ENCODE assay signal across 8 cellular contexts in genomic region chr2:241391892-241392665, GRCh38. TPM values are rescaled to one million over a fixed set of nuclear protein-coding genes. Genes with fewer than 3 reads are reported as not detected.
DNase-seq lines count a peak whose midpoint lies in the region; ATAC-seq, FAIRE-seq and TF ChIP-seq lines count a peak whose summit lies in the region.

No MANE protein-coding gene starts in this region.

- H3K4me1 Mint-ChIP-seq in astrocyte (ENCODE audit: low read depth, unreplicated experiment): peaks cover 3% of the 10 kb centered on the region
- peaks cover 11% of the 10 kb centered on the region for H3K4me1 Mint-ChIP-seq in activated CD4-positive, alpha-beta memory T cell treated with anti-CD3 and anti-CD28 coated beads for 36 hours (ENCODE audit: low read depth)

- H3K36me3 ChIP-seq in astrocyte (ENCODE audit: insufficient read depth, low read length): peaks cover 5% of the 10 kb centered on the region

- H2AFZ ChIP-seq in astrocyte (ENCODE audit: low read depth, low read length): no peak overlapping the region

- TF ChIP-seq CTCF in D721Med (IDR thresholded peaks at IDR 0.05; ENCODE audit: insufficient read depth, missing control alignments): peak; percentile 26
- TF ChIP-seq CTCF in HL-60 (IDR thresholded peaks at IDR 0.05; ENCODE audit: insufficient read depth, low read length): peak; percentile 24
- peak; percentile 18 for TF ChIP-seq CTCF in astrocyte (IDR thresholded peaks at IDR 0.05; ENCODE audit: insufficient read depth, low read depth, low read length)

- H3K4me2 ChIP-seq in astrocyte (ENCODE audit: low read length): no peak overlapping the region

- ATAC-seq in GM18907 (IDR thresholded peaks at IDR 0.05; ENCODE audit: unreplicated experiment) (no peak), GM21825 (IDR thresholded peaks at IDR 0.05; ENCODE audit: unreplicated experiment) (no peak)

- H3K79me2 ChIP-seq in astrocyte (ENCODE audit: insufficient read depth, low read length): peaks cover 5% of the 10 kb centered on the region

- H3K9me3 Mint-ChIP-seq in astrocyte (ENCODE audit: unreplicated experiment): peaks cover 3% of the 10 kb centered on the region
- no peaks in the 10 kb centered on the region for H3K9me3 Mint-ChIP-seq in activated CD4-positive, alpha-beta memory T cell treated with anti-CD3 and anti-CD28 coated beads for 36 hours

- no peak overlapping the region for H3K27ac Mint-ChIP-seq in astrocyte (ENCODE audit: unreplicated experiment)
- H3K27ac Mint-ChIP-seq in activated CD4-positive, alpha-beta memory T cell treated with anti-CD3 and anti-CD28 coated beads for 36 hours: no peak overlapping the region

- H3K9me3 ChIP-seq in astrocyte (ENCODE audit: insufficient read depth, low read depth, low read length): no peaks in the 10 kb centered on the region

- POLR2A ChIA-PET in activated CD4-positive, alpha-beta memory T cell treated with anti-CD3 and anti-CD28 coated beads for 36 hours (lab: Charles Lee): interaction anchor here (0.7 kb wide), 1 partner anchor 78 kb away, joined by 4 read pairs; no protein-coding TSS in a partner anchor

- no peak overlapping the region for H3K4me3 ChIP-seq in HL-60 (replicated peaks; ENCODE audit: insufficient read depth, low read length)
- H3K4me3 ChIP-seq in astrocyte (ENCODE audit: insufficient read depth, low read depth, low read length): no peak overlapping the region

- CTCF ChIA-PET in activated CD4-positive, alpha-beta memory T cell treated with anti-CD3 and anti-CD28 coated beads for 36 hours (lab: Charles Lee): interaction anchor here (0.7 to 0.8 kb wide), 2 partner anchors 268 to 314 kb away, joined by 3 read pairs; no protein-coding TSS in a partner anchor

- H4K20me1 ChIP-seq in astrocyte (ENCODE audit: insufficient read depth, low read length): peaks cover 41% of the 10 kb centered on the region

- H3K27me3 Mint-ChIP-seq in astrocyte (ENCODE audit: low read depth, unreplicated experiment): no peaks in the 10 kb centered on the region
- H3K27me3 Mint-ChIP-seq in activated CD4-positive, alpha-beta memory T cell treated with anti-CD3 and anti-CD28 coated beads for 36 hours: no peaks in the 10 kb centered on the region

- H3K27ac ChIP-seq in HL-60 (replicated peaks) (no peak overlapping the region), astrocyte (ENCODE audit: low read depth, low read length) (no peak overlapping the region)

- peaks cover 26% of the 10 kb centered on the region for H3K36me3 Mint-ChIP-seq in astrocyte (ENCODE audit: low read depth, unreplicated experiment)
- H3K36me3 Mint-ChIP-seq in activated CD4-positive, alpha-beta memory T cell treated with anti-CD3 and anti-CD28 coated beads for 36 hours: peaks cover 7% of the 10 kb centered on the region

- no peaks in the 10 kb centered on the region for H3K27me3 ChIP-seq in HL-60 (ENCODE audit: insufficient read depth, poor library complexity, severe bottlenecking)
- no peaks in the 10 kb centered on the region for H3K27me3 ChIP-seq in astrocyte (ENCODE audit: insufficient read depth, low read length)

- DNase-seq in D721Med (ENCODE audit: insufficient read length, low spot score) (no peak), HL-60 (ENCODE audit: low read depth in 1 of 2, low spot score in 1 of 2) (peak in 1 of 2 experiments; percentile 21), astrocyte (ENCODE audit: low read depth) (no peak), left kidney (ENCODE audit: low read depth, low spot score) (peak; percentile 59)
- DNase-seq in activated CD4-positive, alpha-beta T cell treated with anti-CD3 and anti-CD28 coated beads, Interleukin-2, amount 50 U/mL, for 48 hours: no peak
- DNase-seq in activated CD4-positive, alpha-beta memory T cell treated with anti-CD3 and anti-CD28 coated beads for 36 hours: no peak

- intact Hi-C loops in activated CD4-positive, alpha-beta memory T cell treated with anti-CD3 and anti-CD28 coated beads for 36 hours (cut with micrococcal nuclease): no loop called here

- H3K4me1 ChIP-seq in astrocyte (ENCODE audit: insufficient read depth, low read length): no peaks in the 10 kb centered on the region

- no peak overlapping the region for H3K9ac ChIP-seq in astrocyte (ENCODE audit: low read length)

- FAIRE-seq in D721Med (lab: Jason Lieb, UNC) (no peak), astrocyte (lab: Jason Lieb, UNC) (no peak)

- no peak overlapping the region for H3K4me3 Mint-ChIP-seq in astrocyte (ENCODE audit: unreplicated experiment)
- H3K4me3 Mint-ChIP-seq in activated CD4-positive, alpha-beta memory T cell treated with anti-CD3 and anti-CD28 coated beads for 36 hours: no peak overlapping the region

RNA-seq across cellular contexts. Expression of gene FARP2, which starts 36.0 kb away (rescaled TPM):
- total RNA-seq in astrocyte: 60.8 and 65.0 TPM in 2 replicates
- 10 to 100 TPM; 25.1 to 29.5 TPM for total RNA-seq in activated CD4-positive, alpha-beta memory T cell treated with anti-CD3 and anti-CD28 coated beads for 36 hours
